Comparison of ENCODE assay signal across 1 cellular context in genomic region chr5:69213513-69214215, GRCh38.
A peak's percentile ranks its signal among the peaks of the same experiment; 100 is the strongest.
TF ChIP-seq lines count a peak whose summit lies in the region.

No MANE protein-coding gene starts in this region.

TF ChIP-seq in HepG2, 621 proteins besides CTCF, POLR2A, EP300 and RAD21 (continued from another document and continues in another):
- TF ChIP-seq ZFP1 (CRISPR knock-in tag; IDR thresholded peaks at IDR 0.05), result no peak
- no peak for TF ChIP-seq SAFB2 (CRISPR knock-in tag; IDR thresholded peaks at IDR 0.05; ENCODE audit: borderline replicate concordance, low read depth)
- TF ChIP-seq ZNF280D (CRISPR knock-in tag; IDR thresholded peaks at IDR 0.05), result no peak
- no peak for TF ChIP-seq YEATS4 (CRISPR knock-in tag; IDR thresholded peaks at IDR 0.05; ENCODE audit: borderline replicate concordance)
- peak; percentile 40; the same call in 1 of the 2 replicates for TF ChIP-seq JUND (CRISPR knock-in tag; IDR thresholded peaks at IDR 0.05)
- no peak for TF ChIP-seq DNMT1 (CRISPR knock-in tag; IDR thresholded peaks at IDR 0.05)
- TF ChIP-seq HIVEP1 (CRISPR knock-in tag; IDR thresholded peaks at IDR 0.05), result no peak
- no peak for TF ChIP-seq ZBTB10 (CRISPR knock-in tag; IDR thresholded peaks at IDR 0.05; ENCODE audit: borderline replicate concordance)
- TF ChIP-seq RFXAP (CRISPR knock-in tag; IDR thresholded peaks at IDR 0.05; ENCODE audit: borderline replicate concordance), result no peak
- TF ChIP-seq ZNF337 (CRISPR knock-in tag; IDR thresholded peaks at IDR 0.05; ENCODE audit: borderline replicate concordance, low read depth), result no peak
- TF ChIP-seq MLX (CRISPR knock-in tag; IDR thresholded peaks at IDR 0.05), result no peak
- TF ChIP-seq ZHX2 (IDR thresholded peaks at IDR 0.05; ENCODE audit: low read depth), result no peak
- no peak for TF ChIP-seq ZHX2 (CRISPR knock-in tag; IDR thresholded peaks at IDR 0.05; ENCODE audit: borderline replicate concordance)
- TF ChIP-seq ZNF776 (CRISPR knock-in tag; IDR thresholded peaks at IDR 0.05), result no peak
- no peak for TF ChIP-seq XBP1 (CRISPR knock-in tag; IDR thresholded peaks at IDR 0.05)
- TF ChIP-seq ZNF263 (CRISPR knock-in tag; IDR thresholded peaks at IDR 0.05), result no peak
- TF ChIP-seq ZNF496 (CRISPR knock-in tag; IDR thresholded peaks at IDR 0.05; ENCODE audit: insufficient replicate concordance), result no peak
- TF ChIP-seq IKZF5 (CRISPR knock-in tag; IDR thresholded peaks at IDR 0.05), result no peak
- no peak for TF ChIP-seq KLF9 (CRISPR knock-in tag; IDR thresholded peaks at IDR 0.05; ENCODE audit: low read depth)
- no peak for TF ChIP-seq ZNF331 (CRISPR knock-in tag; IDR thresholded peaks at IDR 0.05)
- TF ChIP-seq ZBTB46 (CRISPR knock-in tag; IDR thresholded peaks at IDR 0.05; ENCODE audit: borderline replicate concordance), result no peak
- TF ChIP-seq NR0B2 (CRISPR knock-in tag; IDR thresholded peaks at IDR 0.05), result no peak
- no peak for TF ChIP-seq MTA3 (CRISPR knock-in tag; IDR thresholded peaks at IDR 0.05)
- no peak for TF ChIP-seq ZFP37 (CRISPR knock-in tag; IDR thresholded peaks at IDR 0.05; ENCODE audit: borderline replicate concordance)
- TF ChIP-seq FOSL2 (CRISPR knock-in tag; IDR thresholded peaks at IDR 0.05), result peak; percentile 95
- TF ChIP-seq ZZZ3 (CRISPR knock-in tag; IDR thresholded peaks at IDR 0.05; ENCODE audit: borderline replicate concordance), result no peak
- no peak for TF ChIP-seq NFE2 (CRISPR knock-in tag; IDR thresholded peaks at IDR 0.05)
- peak; percentile 64; the same call in 1 of the 2 replicates for TF ChIP-seq HNF4A (CRISPR knock-in tag; IDR thresholded peaks at IDR 0.05)
- TF ChIP-seq SNAPC2 (CRISPR knock-in tag; IDR thresholded peaks at IDR 0.05), result no peak
- TF ChIP-seq PBX2 (CRISPR knock-in tag; IDR thresholded peaks at IDR 0.05), result no peak
- no peak for TF ChIP-seq ZNF256 (CRISPR knock-in tag; conservative IDR thresholded peaks at IDR 0.05)
- 0 out of 2 replicates have a peak, but pooled peaks have one; percentile 15 for TF ChIP-seq FOXA3 (CRISPR knock-in tag; IDR thresholded peaks at IDR 0.05)
- TF ChIP-seq ZNF350 (CRISPR knock-in tag; IDR thresholded peaks at IDR 0.05; ENCODE audit: borderline replicate concordance, low read depth), result no peak
- TF ChIP-seq FOXK2 (IDR thresholded peaks at IDR 0.05), result no peak
- no peak for TF ChIP-seq NONO (IDR thresholded peaks at IDR 0.05)
- TF ChIP-seq NONO (CRISPR knock-in tag; conservative IDR thresholded peaks at IDR 0.05), result no peak
- no peak for TF ChIP-seq EED (CRISPR knock-in tag; IDR thresholded peaks at IDR 0.05)
- TF ChIP-seq MXD4 (CRISPR knock-in tag; IDR thresholded peaks at IDR 0.05), result no peak
- 0 out of 2 replicates have a peak, but pooled peaks have one; percentile 26 for TF ChIP-seq ZNF335 (CRISPR knock-in tag; IDR thresholded peaks at IDR 0.05)
- no peak for TF ChIP-seq MLLT10 (CRISPR knock-in tag; IDR thresholded peaks at IDR 0.05)
- TF ChIP-seq ZUFSP (CRISPR knock-in tag; IDR thresholded peaks at IDR 0.05; ENCODE audit: borderline replicate concordance), result no peak
- no peak for TF ChIP-seq ZNF225 (CRISPR knock-in tag; IDR thresholded peaks at IDR 0.05)
- TF ChIP-seq IRF1 (CRISPR knock-in tag; IDR thresholded peaks at IDR 0.05; ENCODE audit: low read depth), result no peak
- no peak for TF ChIP-seq NFKB2 (CRISPR knock-in tag; IDR thresholded peaks at IDR 0.05; ENCODE audit: borderline replicate concordance)
- TF ChIP-seq DNMT3B (CRISPR knock-in tag; conservative IDR thresholded peaks at IDR 0.05), result no peak
- no peak for TF ChIP-seq ZNF670 (CRISPR knock-in tag; IDR thresholded peaks at IDR 0.05; ENCODE audit: borderline replicate concordance)
- no peak for TF ChIP-seq PRPF4 (IDR thresholded peaks at IDR 0.05; ENCODE audit: low read depth, low read length, poor library complexity, severe bottlenecking)
- no peak for TF ChIP-seq HCFC1 (IDR thresholded peaks at IDR 0.05; ENCODE audit: low read depth, low read length)
- no peak for TF ChIP-seq CCAR2 (optimal IDR thresholded peaks at IDR 0.05; ENCODE audit: low read depth, low read length)
- no peak for TF ChIP-seq SSRP1 (CRISPR knock-in tag; IDR thresholded peaks at IDR 0.05)
